Comparison of ENCODE assay signal across 1 cellular context in genomic region chr2:233032551-233033320, GRCh38.
TF ChIP-seq lines count a peak whose summit lies in the region.

TSS of gene NEU2 (plus strand) at chr2:233032672. CDS start at chr2:233032672, 0 bp downstream.

TF ChIP-seq in HCT116, 20 proteins besides CTCF, POLR2A, EP300 and RAD21 (continued from another document):
- no peak for TF ChIP-seq ZBTB33 (IDR thresholded peaks at IDR 0.05; ENCODE audit: extremely low read depth, insufficient replicate concordance, low read length)
- no peak for TF ChIP-seq EZH2phosphoT487 (IDR thresholded peaks at IDR 0.05; ENCODE audit: borderline replicate concordance)
- TF ChIP-seq ZFX (IDR thresholded peaks at IDR 0.05) = no peak
- no peak for TF ChIP-seq FOSL1 (IDR thresholded peaks at IDR 0.05; ENCODE audit: low read depth)
- no peak for TF ChIP-seq EZH2 (IDR thresholded peaks at IDR 0.05)
- no peak for TF ChIP-seq SRF (IDR thresholded peaks at IDR 0.05; ENCODE audit: low read depth)
- TF ChIP-seq TCF7L2 (IDR thresholded peaks at IDR 0.05; ENCODE audit: borderline replicate concordance, extremely low read depth, insufficient read depth, insufficient read length) = no peak
